28 cellular contexts compared by ENCODE assay signal in the genomic region with DNA sequence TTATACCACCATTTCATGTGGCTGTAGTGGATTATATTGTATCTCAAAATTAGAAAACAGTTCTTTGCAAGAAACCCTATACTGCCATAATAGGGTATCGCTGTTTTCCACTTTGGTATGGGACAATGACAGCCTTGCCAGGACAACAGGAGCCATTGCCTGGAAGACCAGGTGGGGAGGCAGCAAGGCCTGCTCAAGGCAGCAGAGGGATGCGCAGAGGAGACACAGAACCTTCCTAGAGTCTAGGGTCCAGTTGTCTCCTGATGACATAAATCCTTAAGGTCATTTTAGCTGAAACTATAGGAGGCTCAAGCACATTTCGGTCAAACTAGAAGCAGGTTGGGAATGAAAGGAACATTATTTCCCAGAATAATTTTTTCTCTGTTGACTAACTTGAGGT. TPM values are rescaled to one million over a fixed set of nuclear protein-coding genes. Genes with fewer than 3 reads are reported as not detected.
A peak's percentile ranks its signal among the peaks of the same experiment; 100 is the strongest.
DNase-seq lines count a peak whose midpoint lies in the region; ATAC-seq, FAIRE-seq and TF ChIP-seq lines count a peak whose summit lies in the region.
"Had no signal": no experiment of that assay in that cellular context is flagged by ENCODE, and none has a peak within 500 bp of the region (broad histone marks: within the 10 kb centered on the region; RNA-seq: fewer than 3 reads in every experiment).

No MANE protein-coding gene starts in this region.

- no peak overlapping the region for H2AFZ ChIP-seq in HepG2 (ENCODE audit: low read length)
- H2AFZ ChIP-seq: GM23248, PC-9 had no signal

- TF ChIP-seq RAD21 in HepG2 (CRISPR knock-in tag; IDR thresholded peaks at IDR 0.05): no peak

- no peak overlapping the region for H3K4me2 ChIP-seq in HepG2 (ENCODE audit: low read depth, low read length)
- H3K4me2 ChIP-seq: BLaER1, PC-9 had no signal

- FAIRE-seq in HepG2 (lab: Jason Lieb, UNC): no peak
- FAIRE-seq: GM12892, GM19239, HTR-8/SVneo had no signal

- peaks cover 34 to 63% of the 10 kb centered on the region in 2 donors for H3K4me1 Mint-ChIP-seq in stimulated activated naive B cell treated with anti-CD40 and anti-IgM and Interleukin-4, amounts not matched to agents 10 μg/mL and 1 μg/mL and 100 μg/mL, for 72 hours
- peaks cover 0 to 9% (median 2%) of the 10 kb centered on the region in 3 donors for H3K4me1 Mint-ChIP-seq in CD8-positive, alpha-beta memory T cell

- no TSS peak for BruUV-seq in HepG2 (replicated peaks; lab: Mats Ljungman, UMichigan)

- POLR2A ChIA-PET in HepG2 (lab: Yijun Ruan, JAX): no interaction called here
- POLR2A ChIA-PET in CD8-positive, alpha-beta memory T cell (lab: Charles Lee): no interaction called here

- H3K27ac ChIP-seq in HepG2 (ENCODE audit: extremely low read length, insufficient read depth, low read length) (no peak overlapping the region), right lobe of liver (no peak overlapping the region), epithelial cell of prostate (peak overlapping the region; percentile 94), coronary artery (no peak overlapping the region)
- H3K27ac ChIP-seq in CD8-positive, alpha-beta memory T cell (ENCODE audit: low read depth, low read length): no peak overlapping the region
- H3K27ac ChIP-seq: BLaER1, GM23248, PC-9 had no signal

- ATAC-seq in HepG2 (no peak), right lobe of liver (no peak), GM21515 (IDR thresholded peaks at IDR 0.05; ENCODE audit: unreplicated experiment) (no peak)
- no peak for ATAC-seq in stimulated activated naive B cell treated with anti-CD40 and anti-IgM and Interleukin-4, amounts not matched to agents 10 μg/mL and 1 μg/mL and 100 μg/mL, for 72 hours (replicated peaks)

- no peak for DNase-seq in HepG2 (ENCODE audit: low spot score)
- DNase-seq in right lobe of liver: no peak
- no peak for DNase-seq in epithelial cell of prostate (ENCODE audit: low read depth, low spot score)
- no peak for DNase-seq in stimulated activated naive B cell treated with anti-CD40 and anti-IgM and Interleukin-4, amounts not matched to agents 10 μg/mL and 1 μg/mL and 100 μg/mL, for 72 hours
- no peak for DNase-seq in NCI-H2227 (lab: John Stamatoyannopoulos, UW; ENCODE audit: unreplicated experiment)
- DNase-seq in coronary artery (ENCODE audit: low spot score): no peak
- DNase-seq in CD8-positive, alpha-beta memory T cell: no peak
- DNase-seq: 8988T; CD4-positive, CD25-positive, alpha-beta regulatory T cell; COR-L47; EL; GDM1; GM23248; H7; KBM-7; MG63; NCI-H2029; NCI-H446 treated with DMSO at 0.1 percent for 48 hours; NCI-H526; NCI-H82; NK-92 treated with Interleukin-12 subunit alpha and Interleukin-12 subunit beta, amount 100 ng/mL, for 24 hours; PC-9; SHP77 treated with DMSO at 0.1 percent for 48 hours had no signal

- H3K9ac ChIP-seq in HepG2 (ENCODE audit: insufficient read depth, low read depth, low read length): no peak overlapping the region
- H3K9ac ChIP-seq: BLaER1, GM23248 had no signal

- in situ Hi-C loops in HepG2 (cut with HindIII; ENCODE audit: extremely low pct_ligation_motif_present, low pct_unique_long_range_greater_than_20kb): no loop called here

- H3K36me3 ChIP-seq in HepG2 (replicated peaks in 1 of 2; ENCODE audit: control insufficient read depth in 1 of 2, insufficient read depth in 2 of 2, low read length in 2 of 2) (peaks cover 30 to 70% of the 10 kb centered on the region in 2 experiments), right lobe of liver (peaks cover 13 to 88% (median 44%) of the 10 kb centered on the region in 4 donors)
- H3K36me3 ChIP-seq in CD8-positive, alpha-beta memory T cell (ENCODE audit: insufficient read depth, low read length): peaks cover 29% of the 10 kb centered on the region

- TF ChIP-seq EP300 in HepG2 (IDR thresholded peaks at IDR 0.05; ENCODE audit: low read depth in 2 of 2, low read length in 2 of 2) (no peak), HepG2 (CRISPR knock-in tag; IDR thresholded peaks at IDR 0.05; ENCODE audit: borderline replicate concordance) (no peak)

- intact Hi-C loops in HepG2 (cut with micrococcal nuclease; ENCODE audit: unreplicated experiment) (no loop called here), right lobe of liver (cut with DNase I) (no loop called here)

- TF ChIP-seq POLR2A in HepG2 (IDR thresholded peaks at IDR 0.05; ENCODE audit: insufficient read depth in 1 of 2, low read depth in 2 of 2, low read length in 2 of 2): no peak
- TF ChIP-seq POLR2A in right lobe of liver (IDR thresholded peaks at IDR 0.05): no peak

- H3K27me3 Mint-ChIP-seq in stimulated activated naive B cell treated with anti-CD40 and anti-IgM and Interleukin-4, amounts not matched to agents 10 μg/mL and 1 μg/mL and 100 μg/mL, for 72 hours: no peaks in the 10 kb centered on the region
- H3K27me3 Mint-ChIP-seq in CD8-positive, alpha-beta memory T cell: no peaks in the 10 kb centered on the region
- H3K27me3 Mint-ChIP-seq: CD4-positive, CD25-positive, alpha-beta regulatory T cell had no signal

- H3K79me2 ChIP-seq in HepG2 (ENCODE audit: insufficient read depth, low read length): no peaks in the 10 kb centered on the region

- 100% methylated on average over 3 of the region's 3 CpGs for WGBS in HepG2 (ENCODE audit: low lambda C conversion rate)
- WGBS in right lobe of liver (ENCODE audit: insufficient coverage, low coverage, low lambda C conversion rate, missing lambda C conversion rate): 97% methylated on average over 3 of the region's 3 CpGs

- H3K4me3 ChIP-seq in HepG2 (replicated peaks in 1 of 3; ENCODE audit: insufficient read depth in 1 of 3, low read depth in 2 of 3, low read length in 3 of 3) (no peak overlapping the region), right lobe of liver (no peak overlapping the region), coronary artery (no peak overlapping the region)
- no peak overlapping the region for H3K4me3 ChIP-seq in CD8-positive, alpha-beta memory T cell (ENCODE audit: low read length)
- H3K4me3 ChIP-seq: BLaER1, GM23248, MG63, PC-9 had no signal

- H3K9me3 ChIP-seq in HepG2 (ENCODE audit: low read length): no peaks in the 10 kb centered on the region
- no peaks in the 10 kb centered on the region for H3K9me3 ChIP-seq in right lobe of liver
- H3K9me3 ChIP-seq in CD8-positive, alpha-beta memory T cell (ENCODE audit: low read length): no peaks in the 10 kb centered on the region
- H3K9me3 ChIP-seq: BLaER1 had no signal

- no peaks in the 10 kb centered on the region for H3K9me3 Mint-ChIP-seq in stimulated activated naive B cell treated with anti-CD40 and anti-IgM and Interleukin-4, amounts not matched to agents 10 μg/mL and 1 μg/mL and 100 μg/mL, for 72 hours
- H3K9me3 Mint-ChIP-seq in CD8-positive, alpha-beta memory T cell: no peaks in the 10 kb centered on the region
- H3K9me3 Mint-ChIP-seq: CD4-positive, CD25-positive, alpha-beta regulatory T cell had no signal

- no peaks in the 10 kb centered on the region for H4K20me1 ChIP-seq in HepG2 (ENCODE audit: insufficient read depth, low read length)

- TF ChIP-seq CTCF in HepG2 (CRISPR knock-in tag; IDR thresholded peaks at IDR 0.05) (no peak), right lobe of liver (IDR thresholded peaks at IDR 0.05) (no peak), coronary artery (IDR thresholded peaks at IDR 0.05) (no peak)

- CTCF ChIA-PET in HepG2 (lab: Yijun Ruan, JAX; ENCODE audit: low intra/inter-chr PET ratio, low total read pairs): no interaction called here
- CTCF ChIA-PET in CD8-positive, alpha-beta memory T cell (lab: Charles Lee): interaction anchor here (1.5 to 1.6 kb wide), 2 partner anchors 14 to 234 kb away, joined by 3 to 6 read pairs; no protein-coding TSS in a partner anchor

- H3K4me3 Mint-ChIP-seq in stimulated activated naive B cell treated with anti-CD40 and anti-IgM and Interleukin-4, amounts not matched to agents 10 μg/mL and 1 μg/mL and 100 μg/mL, for 72 hours: peak overlapping the region in 1 of 2 donors; percentile 19
- no peak overlapping the region for H3K4me3 Mint-ChIP-seq in CD8-positive, alpha-beta memory T cell
- H3K4me3 Mint-ChIP-seq: CD4-positive, CD25-positive, alpha-beta regulatory T cell had no signal

- peaks cover 44 to 64% of the 10 kb centered on the region in 2 donors for H3K36me3 Mint-ChIP-seq in stimulated activated naive B cell treated with anti-CD40 and anti-IgM and Interleukin-4, amounts not matched to agents 10 μg/mL and 1 μg/mL and 100 μg/mL, for 72 hours
- peaks cover 12 to 61% (median 19%) of the 10 kb centered on the region in 3 donors for H3K36me3 Mint-ChIP-seq in CD8-positive, alpha-beta memory T cell

- H3K4me1 ChIP-seq in HepG2 (ENCODE audit: insufficient read depth, low read length): 0 out of 2 replicates have a peak, but pooled peaks cover under 1% of the 10 kb centered on the region
- H3K4me1 ChIP-seq in right lobe of liver: no peaks in the 10 kb centered on the region
- H3K4me1 ChIP-seq in CD8-positive, alpha-beta memory T cell (ENCODE audit: insufficient read depth, low read length): peaks cover 5% of the 10 kb centered on the region

- H3K27ac Mint-ChIP-seq in stimulated activated naive B cell treated with anti-CD40 and anti-IgM and Interleukin-4, amounts not matched to agents 10 μg/mL and 1 μg/mL and 100 μg/mL, for 72 hours: peak overlapping the region; percentile 56
- H3K27ac Mint-ChIP-seq in CD8-positive, alpha-beta memory T cell: no peak overlapping the region

- no peaks in the 10 kb centered on the region for H3K27me3 ChIP-seq in HepG2 (ENCODE audit: control insufficient read depth in 1 of 2, insufficient read depth in 2 of 2, low read length in 2 of 2)
- no peaks in the 10 kb centered on the region for H3K27me3 ChIP-seq in right lobe of liver
- H3K27me3 ChIP-seq in CD8-positive, alpha-beta memory T cell (ENCODE audit: insufficient read depth, low read length, poor library complexity, severe bottlenecking): no peaks in the 10 kb centered on the region
- H3K27me3 ChIP-seq: BLaER1, MG63 had no signal

RNA-seq across cellular contexts. Expression of gene IFNGR2, which starts 27.6 kb away (rescaled TPM):
- total RNA-seq in HepG2 (2016; rRNA removed; fragmentation: Illumina TruSeq; extraction: Trizol) (50.3 and 61.3 TPM in 2 replicates), right lobe of liver (10 to 100 TPM; 16.0 to 39.1 (median 27.8) TPM)
- 140 and 148 TPM in 2 replicates for total RNA-seq in HepG2 (2016; cell fraction: cytosol; rRNA removed; fragmentation: Illumina TruSeq; extraction: Trizol; ENCODE audit: low read depth)
- 49.5 and 63.1 TPM in 2 replicates for total RNA-seq in HepG2 (2016; cell fraction: insoluble cytoplasmic fraction; rRNA removed; fragmentation: Illumina TruSeq; extraction: Trizol)
- 200 and 205 TPM in 2 replicates for total RNA-seq in HepG2 (2016; cell fraction: membrane; rRNA removed; fragmentation: Illumina TruSeq; extraction: Trizol)
- 31.5 and 38.1 TPM in 2 replicates for total RNA-seq in HepG2 (2016; cell fraction: nucleus; rRNA removed; fragmentation: Illumina TruSeq; extraction: Trizol)
- polyA plus RNA-seq in HepG2 (2011; rRNA removed): 107 and 117 TPM in 2 replicates
- 81.1 and 96.5 TPM in 2 replicates for polyA plus RNA-seq in HepG2 (2011; cell fraction: cytosol; rRNA removed)
- 29.9 and 35.2 TPM in 2 replicates for polyA plus RNA-seq in HepG2 (2011; cell fraction: nucleus; rRNA removed)
- 58.6 and 61.4 TPM in 2 replicates for polyA plus RNA-seq in HepG2 (2012)
- polyA plus RNA-seq in HepG2 (2016; cell fraction: cytosol; fragmentation: Illumina TruSeq; extraction: Trizol; ENCODE audit: low read depth): 168 and 186 TPM in 2 replicates
- 61.0 and 68.1 TPM in 2 replicates for polyA plus RNA-seq in HepG2 (2016; cell fraction: insoluble cytoplasmic fraction; fragmentation: Illumina TruSeq; extraction: Trizol; ENCODE audit: low read depth)
- polyA plus RNA-seq in HepG2 (2016; cell fraction: membrane; fragmentation: Illumina TruSeq; extraction: Trizol; ENCODE audit: low read depth): 212 and 216 TPM in 2 replicates
- 64.8 and 65.1 TPM in 2 replicates for polyA plus RNA-seq in HepG2 (2016; cell fraction: nucleus; fragmentation: Illumina TruSeq; extraction: Trizol; ENCODE audit: insufficient read depth, low read depth)
- polyA minus RNA-seq in HepG2 (2011; rRNA and poly(A)+ RNA removed; ENCODE audit: low replicate concordance): 86.4 and 152 TPM in 2 replicates
- polyA minus RNA-seq in HepG2 (2011; cell fraction: cytosol; rRNA and poly(A)+ RNA removed): 57.1 and 57.5 TPM in 2 replicates
- polyA minus RNA-seq in HepG2 (2011; cell fraction: nucleus; rRNA and poly(A)+ RNA removed): 23.6 and 27.8 TPM in 2 replicates
- total RNA-seq in CD8-positive, alpha-beta memory T cell: 1 to 10 TPM; 2.3 to 3.1 TPM
- 3.1 TPM for polyA plus RNA-seq in CD8-positive, alpha-beta memory T cell

RNA-seq across cellular contexts. Expression of gene TMEM50B, which starts 48.9 kb away (rescaled TPM):
- total RNA-seq in HepG2 (2016; rRNA removed; fragmentation: Illumina TruSeq; extraction: Trizol): 13.9 and 29.9 TPM in 2 replicates
- total RNA-seq in HepG2 (2016; cell fraction: cytosol; rRNA removed; fragmentation: Illumina TruSeq; extraction: Trizol; ENCODE audit: low read depth): 12.1 and 12.6 TPM in 2 replicates
- total RNA-seq in HepG2 (2016; cell fraction: insoluble cytoplasmic fraction; rRNA removed; fragmentation: Illumina TruSeq; extraction: Trizol): 18.2 and 31.9 TPM in 2 replicates
- 17.4 and 19.9 TPM in 2 replicates for total RNA-seq in HepG2 (2016; cell fraction: membrane; rRNA removed; fragmentation: Illumina TruSeq; extraction: Trizol)
- total RNA-seq in HepG2 (2016; cell fraction: nucleus; rRNA removed; fragmentation: Illumina TruSeq; extraction: Trizol): 43.0 and 47.6 TPM in 2 replicates
- 45.4 and 46.3 TPM in 2 replicates for polyA plus RNA-seq in HepG2 (2011; rRNA removed)
- polyA plus RNA-seq in HepG2 (2011; cell fraction: cytosol; rRNA removed): 8.9 and 18.9 TPM in 2 replicates
- 109 and 139 TPM in 2 replicates for polyA plus RNA-seq in HepG2 (2011; cell fraction: nucleus; rRNA removed)
- polyA plus RNA-seq in HepG2 (2012): 15.9 and 21.7 TPM in 2 replicates
- polyA plus RNA-seq in HepG2 (2016; cell fraction: cytosol; fragmentation: Illumina TruSeq; extraction: Trizol; ENCODE audit: low read depth): 10.5 and 13.5 TPM in 2 replicates
- 14.7 and 18.5 TPM in 2 replicates for polyA plus RNA-seq in HepG2 (2016; cell fraction: insoluble cytoplasmic fraction; fragmentation: Illumina TruSeq; extraction: Trizol; ENCODE audit: low read depth)
- polyA plus RNA-seq in HepG2 (2016; cell fraction: membrane; fragmentation: Illumina TruSeq; extraction: Trizol; ENCODE audit: low read depth): 14.4 and 16.8 TPM in 2 replicates
- 104 and 105 TPM in 2 replicates for polyA plus RNA-seq in HepG2 (2016; cell fraction: nucleus; fragmentation: Illumina TruSeq; extraction: Trizol; ENCODE audit: insufficient read depth, low read depth)
- polyA minus RNA-seq in HepG2 (2011; rRNA and poly(A)+ RNA removed; ENCODE audit: low replicate concordance): 4.7 and 5.8 TPM in 2 replicates
- polyA minus RNA-seq in HepG2 (2011; cell fraction: cytosol; rRNA and poly(A)+ RNA removed): 3.8 and 6.8 TPM in 2 replicates
- polyA minus RNA-seq in HepG2 (2011; cell fraction: nucleus; rRNA and poly(A)+ RNA removed): 23.4 and 29.6 TPM in 2 replicates
- 10 to 100 TPM; 13.0 to 35.4 (median 20.2) TPM for total RNA-seq in right lobe of liver
- total RNA-seq in CD8-positive, alpha-beta memory T cell: 10 to 100 TPM; 29.2 to 29.4 TPM
- 56.2 TPM for polyA plus RNA-seq in CD8-positive, alpha-beta memory T cell

Comparison
In these comparisons a context has a peak if more than half of its experiments do, and no peak if none do; other contexts are left out.
1. RNA of gene IFNGR2, which starts 27.6 kb away (total RNA-seq): 31.5 to 205 TPM in HepG2 and 16.0 to 39.1 TPM in right lobe of liver; 2.3 to 3.1 TPM in CD8-positive, alpha-beta memory T cell; every median in the first group is over 4 times any median in the second.